In the genomic region with DNA sequence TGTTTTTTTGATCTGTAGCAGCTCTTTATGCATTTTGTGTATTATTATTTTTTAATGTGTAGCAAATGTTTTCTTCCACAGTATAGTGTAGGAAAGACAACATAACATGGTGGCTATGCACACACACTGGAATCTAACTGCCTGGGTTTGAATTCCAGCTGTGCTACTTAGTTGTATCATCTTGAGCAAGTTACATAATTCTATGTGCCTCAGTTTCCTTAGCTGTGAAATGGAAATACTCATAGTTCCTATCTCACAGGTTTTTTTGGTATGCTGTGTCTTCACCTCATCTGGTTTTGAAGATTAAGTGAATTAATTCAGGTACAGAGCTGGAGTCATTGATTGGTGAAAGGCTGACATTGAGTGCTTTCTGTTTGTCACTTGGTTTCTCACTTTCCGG, we compare ENCODE assay signal across 1 cellular context.
TF ChIP-seq lines count a peak whose summit lies in the region.

No MANE protein-coding gene starts in this region.

TF ChIP-seq in GM23338, 12 proteins besides CTCF, POLR2A, EP300 and RAD21 (continued from another document):
- TF ChIP-seq, protein P1, sequence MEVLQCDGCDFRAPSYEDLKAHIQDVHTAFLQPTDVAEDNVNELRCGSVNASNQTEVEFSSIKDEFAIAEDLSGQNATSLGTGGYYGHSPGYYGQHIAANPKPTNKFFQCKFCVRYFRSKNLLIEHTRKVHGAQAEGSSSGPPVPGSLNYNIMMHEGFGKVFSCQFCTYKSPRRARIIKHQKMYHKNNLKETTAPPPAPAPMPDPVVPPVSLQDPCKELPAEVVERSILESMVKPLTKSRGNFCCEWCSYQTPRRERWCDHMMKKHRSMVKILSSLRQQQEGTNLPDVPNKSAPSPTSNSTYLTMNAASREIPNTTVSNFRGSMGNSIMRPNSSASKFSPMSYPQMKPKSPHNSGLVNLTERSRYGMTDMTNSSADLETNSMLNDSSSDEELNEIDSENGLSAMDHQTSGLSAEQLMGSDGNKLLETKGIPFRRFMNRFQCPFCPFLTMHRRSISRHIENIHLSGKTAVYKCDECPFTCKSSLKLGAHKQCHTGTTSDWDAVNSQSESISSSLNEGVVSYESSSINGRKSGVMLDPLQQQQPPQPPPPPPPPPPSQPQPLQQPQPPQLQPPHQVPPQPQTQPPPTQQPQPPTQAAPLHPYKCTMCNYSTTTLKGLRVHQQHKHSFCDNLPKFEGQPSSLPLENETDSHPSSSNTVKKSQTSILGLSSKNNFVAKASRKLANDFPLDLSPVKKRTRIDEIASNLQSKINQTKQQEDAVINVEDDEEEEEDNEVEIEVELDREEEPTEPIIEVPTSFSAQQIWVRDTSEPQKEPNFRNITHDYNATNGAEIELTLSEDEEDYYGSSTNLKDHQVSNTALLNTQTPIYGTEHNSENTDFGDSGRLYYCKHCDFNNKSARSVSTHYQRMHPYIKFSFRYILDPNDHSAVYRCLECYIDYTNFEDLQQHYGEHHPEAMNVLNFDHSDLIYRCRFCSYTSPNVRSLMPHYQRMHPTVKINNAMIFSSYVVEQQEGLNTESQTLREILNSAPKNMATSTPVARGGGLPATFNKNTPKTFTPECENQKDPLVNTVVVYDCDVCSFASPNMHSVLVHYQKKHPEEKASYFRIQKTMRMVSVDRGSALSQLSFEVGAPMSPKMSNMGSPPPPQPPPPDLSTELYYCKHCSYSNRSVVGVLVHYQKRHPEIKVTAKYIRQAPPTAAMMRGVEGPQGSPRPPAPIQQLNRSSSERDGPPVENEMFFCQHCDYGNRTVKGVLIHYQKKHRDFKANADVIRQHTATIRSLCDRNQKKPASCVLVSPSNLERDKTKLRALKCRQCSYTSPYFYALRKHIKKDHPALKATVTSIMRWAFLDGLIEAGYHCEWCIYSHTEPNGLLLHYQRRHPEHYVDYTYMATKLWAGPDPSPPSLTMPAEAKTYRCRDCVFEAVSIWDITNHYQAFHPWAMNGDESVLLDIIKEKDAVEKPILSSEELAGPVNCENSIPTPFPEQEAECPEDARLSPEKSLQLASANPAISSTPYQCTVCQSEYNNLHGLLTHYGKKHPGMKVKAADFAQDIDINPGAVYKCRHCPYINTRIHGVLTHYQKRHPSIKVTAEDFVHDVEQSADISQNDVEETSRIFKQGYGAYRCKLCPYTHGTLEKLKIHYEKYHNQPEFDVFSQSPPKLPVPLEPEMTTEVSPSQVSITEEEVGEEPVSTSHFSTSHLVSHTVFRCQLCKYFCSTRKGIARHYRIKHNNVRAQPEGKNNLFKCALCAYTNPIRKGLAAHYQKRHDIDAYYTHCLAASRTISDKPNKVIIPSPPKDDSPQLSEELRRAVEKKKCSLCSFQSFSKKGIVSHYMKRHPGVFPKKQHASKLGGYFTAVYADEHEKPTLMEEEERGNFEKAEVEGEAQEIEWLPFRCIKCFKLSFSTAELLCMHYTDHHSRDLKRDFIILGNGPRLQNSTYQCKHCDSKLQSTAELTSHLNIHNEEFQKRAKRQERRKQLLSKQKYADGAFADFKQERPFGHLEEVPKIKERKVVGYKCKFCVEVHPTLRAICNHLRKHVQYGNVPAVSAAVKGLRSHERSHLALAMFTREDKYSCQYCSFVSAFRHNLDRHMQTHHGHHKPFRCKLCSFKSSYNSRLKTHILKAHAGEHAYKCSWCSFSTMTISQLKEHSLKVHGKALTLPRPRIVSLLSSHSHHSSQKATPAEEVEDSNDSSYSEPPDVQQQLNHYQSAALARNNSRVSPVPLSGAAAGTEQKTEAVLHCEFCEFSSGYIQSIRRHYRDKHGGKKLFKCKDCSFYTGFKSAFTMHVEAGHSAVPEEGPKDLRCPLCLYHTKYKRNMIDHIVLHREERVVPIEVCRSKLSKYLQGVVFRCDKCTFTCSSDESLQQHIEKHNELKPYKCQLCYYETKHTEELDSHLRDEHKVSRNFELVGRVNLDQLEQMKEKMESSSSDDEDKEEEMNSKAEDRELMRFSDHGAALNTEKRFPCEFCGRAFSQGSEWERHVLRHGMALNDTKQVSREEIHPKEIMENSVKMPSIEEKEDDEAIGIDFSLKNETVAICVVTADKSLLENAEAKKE (CRISPR knock-in tag; IDR thresholded peaks at IDR 0.05) = no peak
- no peak for TF ChIP-seq JUNB (IDR thresholded peaks at IDR 0.05; ENCODE audit: unreplicated experiment)
